37 cellular contexts compared by ENCODE assay signal in the genomic region with DNA sequence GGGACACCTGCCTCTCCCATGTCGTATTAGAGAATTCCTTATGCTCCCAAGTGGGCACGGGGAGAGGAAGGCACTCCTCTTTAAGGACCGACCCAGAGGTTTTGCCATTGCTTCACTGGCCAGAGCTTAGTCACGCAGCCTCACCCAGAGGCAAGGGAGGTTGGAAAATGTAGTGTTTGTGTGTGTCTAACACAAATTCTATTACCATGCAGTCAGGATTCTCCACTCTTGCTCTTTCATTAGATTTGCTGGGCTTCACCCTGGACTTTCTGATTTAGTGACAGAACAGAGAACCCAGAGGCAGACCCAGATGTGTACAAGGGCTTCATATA. TPM values are rescaled to one million over a fixed set of nuclear protein-coding genes. Genes with fewer than 3 reads are reported as not detected.
DNase-seq lines count a peak whose midpoint lies in the region; ATAC-seq, FAIRE-seq and TF ChIP-seq lines count a peak whose summit lies in the region.
"Had no signal": no experiment of that assay in that cellular context is flagged by ENCODE, and none has a peak within 500 bp of the region (broad histone marks: within the 10 kb centered on the region; RNA-seq: fewer than 3 reads in every experiment).

No MANE protein-coding gene starts in this region.

- BruUV-seq in Calu3 (replicated peaks; lab: Mats Ljungman, UMichigan), result no TSS peak

- ATAC-seq in T-helper 17 cell, result no peak
- ATAC-seq in sciatic nerve, result peak; percentile 16
- ATAC-seq: activated CD8-positive, alpha-beta T cell treated with anti-CD3 and anti-CD28 coated beads for 36 hours; foreskin keratinocyte; naive thymus-derived CD4-positive, alpha-beta T cell; stimulated activated effector memory CD8-positive, alpha-beta T cell treated with anti-CD3 and anti-CD28 coated beads, Interleukin-12 subunit alpha, Interleukin-12 subunit beta, amount 100 ng/mL, for 72 hours had no signal

- H3K9me1 ChIP-seq in keratinocyte (ENCODE audit: control insufficient read depth, extremely low read depth, insufficient read depth, low read length), result no peaks in the 10 kb centered on the region

- no peaks in the 10 kb centered on the region for H3K79me2 ChIP-seq in keratinocyte (ENCODE audit: control insufficient read depth, insufficient read depth, low read length)

- H3K27me3 Mint-ChIP-seq in Calu3 (ENCODE audit: unreplicated experiment) (no peaks in the 10 kb centered on the region), T-helper 17 cell (peaks cover 3% of the 10 kb centered on the region)
- H3K27me3 Mint-ChIP-seq: activated CD8-positive, alpha-beta T cell treated with anti-CD3 and anti-CD28 coated beads for 36 hours; brain had no signal

- intact Hi-C loops in Calu3 (cut with micrococcal nuclease; ENCODE audit: unreplicated experiment) (no loop called here), sciatic nerve (cut with DNase I) (loop anchor here (10.0 kb wide), 2 partner anchors 57 to 237 kb away; partner anchors contain the start of gene PAK4)

- no peak overlapping the region for H3K4me3 Mint-ChIP-seq in Calu3 (ENCODE audit: low read depth, unreplicated experiment)
- no peak overlapping the region for H3K4me3 Mint-ChIP-seq in T-helper 17 cell
- H3K4me3 Mint-ChIP-seq: activated CD8-positive, alpha-beta T cell treated with anti-CD3 and anti-CD28 coated beads for 36 hours; brain; H9; naive thymus-derived CD4-positive, alpha-beta T cell; stimulated activated effector memory CD8-positive, alpha-beta T cell treated with anti-CD3 and anti-CD28 coated beads, Interleukin-12 subunit alpha, Interleukin-12 subunit beta, amount 100 ng/mL, for 72 hours; T-helper 2 cell treated with Interferon-gamma antibody and Interleukin-4, amounts not matched to agents 5 μg/mL and 100 μg/mL, for 36 hours had no signal

- H3K27ac Mint-ChIP-seq in Calu3 (ENCODE audit: unreplicated experiment) (peak overlapping the region; percentile 40), T-helper 17 cell (peak overlapping the region; percentile 60)
- H3K27ac Mint-ChIP-seq: activated CD8-positive, alpha-beta T cell treated with anti-CD3 and anti-CD28 coated beads for 36 hours; naive thymus-derived CD4-positive, alpha-beta T cell; stimulated activated effector memory CD8-positive, alpha-beta T cell treated with anti-CD3 and anti-CD28 coated beads, Interleukin-12 subunit alpha, Interleukin-12 subunit beta, amount 100 ng/mL, for 72 hours; T-helper 2 cell treated with Interferon-gamma antibody and Interleukin-4, amounts not matched to agents 5 μg/mL and 100 μg/mL, for 36 hours had no signal

- H2AFZ ChIP-seq in keratinocyte (ENCODE audit: control insufficient read depth, low read length), result no peak overlapping the region

- peaks cover 0 to 14% of the 10 kb centered on the region in 2 experiments for H3K36me3 ChIP-seq in keratinocyte (ENCODE audit: control insufficient read depth in 2 of 2, extremely low read depth in 1 of 2, insufficient read depth in 2 of 2, low read length in 2 of 2)

- H3K9ac ChIP-seq in keratinocyte (ENCODE audit: control insufficient read depth, extremely low read depth, insufficient read depth, low read length), result no peak overlapping the region

- no peak overlapping the region for H3K4me3 ChIP-seq in keratinocyte (ENCODE audit: control insufficient read depth in 2 of 3, extremely low read depth in 1 of 3, insufficient read depth in 2 of 3, low read depth in 1 of 3, low read length in 3 of 3)
- H3K4me3 ChIP-seq: Peyer's patch had no signal

- dilution Hi-C loops in keratinocyte (cut with MboI; ENCODE audit: extremely low pct_ligation_motif_present, low sequenced_read_pairs), result no loop called here

- H3K36me3 Mint-ChIP-seq in Calu3 (ENCODE audit: insufficient read depth, unreplicated experiment) (peaks cover 64% of the 10 kb centered on the region), T-helper 17 cell (ENCODE audit: low read depth) (no peaks in the 10 kb centered on the region)

- CTCF ChIA-PET in Calu3 (lab: Charles Lee), result no interaction called here

- TF ChIP-seq CTCF in Calu3 (IDR thresholded peaks at IDR 0.05; ENCODE audit: unreplicated experiment), result no peak
- TF ChIP-seq CTCF in keratinocyte (optimal IDR thresholded peaks at IDR 0.05 in 1 of 3, IDR thresholded peaks at IDR 0.05 in 1 of 3, conservative IDR thresholded peaks at IDR 0.05 in 1 of 3; ENCODE audit: extremely low read depth in 1 of 3, insufficient read depth in 2 of 3, low read length in 3 of 3), result no peak

- H4K20me1 ChIP-seq in keratinocyte (ENCODE audit: control insufficient read depth, extremely low read depth, insufficient read depth, low read length), result no peaks in the 10 kb centered on the region

- no peak for DNase-seq in Calu3
- no peak for DNase-seq in T-helper 17 cell
- no peak for DNase-seq in keratinocyte (ENCODE audit: low read depth, low spot score)
- DNase-seq in sciatic nerve (ENCODE audit: low spot score), result no peak
- no peak for DNase-seq in NCI-H1105 (lab: John Stamatoyannopoulos, UW)
- no peak for DNase-seq in NCI-H748 (lab: John Stamatoyannopoulos, UW; ENCODE audit: unreplicated experiment)
- no peak for DNase-seq in HuH-7 (ENCODE audit: low spot score)
- DNase-seq: activated CD4-positive, alpha-beta T cell treated with anti-CD3 and anti-CD28 coated beads for 1 hour; activated CD8-positive, alpha-beta memory T cell treated with anti-CD3 and anti-CD28 coated beads, Interleukin-2, amount 50 U/mL, for 48 hours; activated CD8-positive, alpha-beta T cell treated with anti-CD3 and anti-CD28 coated beads for 36 hours; activated naive CD4-positive, alpha-beta T cell treated with anti-CD3 and anti-CD28 coated beads, Interleukin-2, amount 50 U/mL, for 16 hours; amniotic stem cell; DND-41; effector CD4-positive, alpha-beta T cell; foreskin keratinocyte; GF-D8; H9; head of caudate nucleus; Karpas-422; naive thymus-derived CD4-positive, alpha-beta T cell; NCI-H1436; NCI-H2081; NCI-H2227 treated with DMSO at 0.1 percent for 48 hours; NCI-H69; occipital lobe; Peyer's patch; SIG-M5 had no signal

- no peak overlapping the region for H3K4me2 ChIP-seq in keratinocyte (ENCODE audit: control insufficient read depth, extremely low read depth, insufficient read depth, low read depth, low read length)

- H3K9me3 ChIP-seq in T-helper 17 cell (ENCODE audit: control insufficient read depth, low read length, poor library complexity, severe bottlenecking) (no peaks in the 10 kb centered on the region), keratinocyte (ENCODE audit: control insufficient read depth, low read depth, low read length) (no peaks in the 10 kb centered on the region)
- H3K9me3 ChIP-seq: Peyer's patch had no signal

- H3K27me3 ChIP-seq in keratinocyte (ENCODE audit: control insufficient read depth, extremely low read depth, insufficient read depth, low read length), result no peaks in the 10 kb centered on the region
- H3K27me3 ChIP-seq: foreskin keratinocyte, Peyer's patch had no signal

- FAIRE-seq in keratinocyte (lab: Jason Lieb, UNC), result peak; percentile 46
- FAIRE-seq: islet of Langerhans, urothelium cell line had no signal

- no peaks in the 10 kb centered on the region for H3K9me3 Mint-ChIP-seq in Calu3 (ENCODE audit: low read depth, unreplicated experiment)
- H3K9me3 Mint-ChIP-seq: activated CD8-positive, alpha-beta T cell treated with anti-CD3 and anti-CD28 coated beads for 36 hours; brain; H9; naive thymus-derived CD4-positive, alpha-beta T cell; stimulated activated effector memory CD8-positive, alpha-beta T cell treated with anti-CD3 and anti-CD28 coated beads, Interleukin-12 subunit alpha, Interleukin-12 subunit beta, amount 100 ng/mL, for 72 hours; T-helper 2 cell treated with Interferon-gamma antibody and Interleukin-4, amounts not matched to agents 5 μg/mL and 100 μg/mL, for 36 hours had no signal

- H3K4me1 Mint-ChIP-seq in Calu3 (ENCODE audit: low read depth, unreplicated experiment), result no peaks in the 10 kb centered on the region
- H3K4me1 Mint-ChIP-seq in T-helper 17 cell, result peaks cover 3% of the 10 kb centered on the region
- H3K4me1 Mint-ChIP-seq: brain; stimulated activated effector memory CD8-positive, alpha-beta T cell treated with anti-CD3 and anti-CD28 coated beads, Interleukin-12 subunit alpha, Interleukin-12 subunit beta, amount 100 ng/mL, for 72 hours had no signal

- no peaks in the 10 kb centered on the region for H3K4me1 ChIP-seq in keratinocyte (ENCODE audit: control insufficient read depth, extremely low read depth, insufficient read depth, low read length)
- H3K4me1 ChIP-seq: foreskin keratinocyte, Peyer's patch had no signal

- H3K27ac ChIP-seq in keratinocyte (ENCODE audit: control insufficient read depth, insufficient read depth, low read length), result no peak overlapping the region
- H3K27ac ChIP-seq: C4-2B, foreskin keratinocyte, Peyer's patch had no signal

RNA-seq across cellular contexts. Expression of gene NCCRP1, which starts 14.6 kb away (rescaled TPM):
- total RNA-seq in Calu3 (2022) (2.0 and 2.1 TPM in 2 replicates), T-helper 17 cell (not detected), sciatic nerve (not detected)
- polyA plus RNA-seq in keratinocyte, result 2.3 to 6.0 TPM (median 2.8 TPM) in 3 replicates
- polyA plus RNA-seq in keratinocyte (2011; ENCODE audit: low read depth), result 45.2 TPM
- 3.4 and 7.5 TPM in 2 replicates for polyA plus RNA-seq in keratinocyte (2011; cell fraction: cytosol; rRNA removed)
- 5.6 and 8.5 TPM in 2 replicates for polyA plus RNA-seq in keratinocyte (2011; cell fraction: nucleus; rRNA removed)
- polyA plus RNA-seq in keratinocyte (2012; ENCODE audit: low replicate concordance), result 3.4 and 134 TPM in 2 replicates
- 3.1 to 9.1 TPM (median 3.8 TPM) in 3 replicates for polyA minus RNA-seq in keratinocyte
- 4.6 TPM for polyA minus RNA-seq in keratinocyte (2011; cell fraction: cytosol; rRNA and poly(A)+ RNA removed)
- polyA minus RNA-seq in keratinocyte (2011; cell fraction: nucleus; rRNA and poly(A)+ RNA removed), result 3.6 and 5.6 TPM in 2 replicates
- total RNA-seq: activated CD8-positive, alpha-beta T cell treated with anti-CD3 and anti-CD28 coated beads for 36 hours; liver; naive thymus-derived CD4-positive, alpha-beta T cell; occipital lobe; skeletal muscle tissue; subcutaneous adipose tissue had no signal
- polyA plus RNA-seq: liver; naive thymus-derived CD4-positive, alpha-beta T cell had no signal

RNA-seq across cellular contexts. Expression of gene SYCN, which starts 21.9 kb away (rescaled TPM):
- total RNA-seq in Calu3 (2022) (not detected in 2 replicates), T-helper 17 cell (not detected), sciatic nerve (not detected)
- polyA plus RNA-seq in keratinocyte, result not detected in 3 replicates
- polyA plus RNA-seq in keratinocyte (2011; ENCODE audit: low read depth), result not detected
- not detected in 2 replicates for polyA plus RNA-seq in keratinocyte (2011; cell fraction: cytosol; rRNA removed)
- not detected in 2 replicates for polyA plus RNA-seq in keratinocyte (2011; cell fraction: nucleus; rRNA removed)
- 0.61 TPM in 1 of 2 replicates, not detected in the other for polyA plus RNA-seq in keratinocyte (2012; ENCODE audit: low replicate concordance)
- polyA minus RNA-seq in keratinocyte, result not detected in 3 replicates
- not detected for polyA minus RNA-seq in keratinocyte (2011; cell fraction: cytosol; rRNA and poly(A)+ RNA removed)
- polyA minus RNA-seq in keratinocyte (2011; cell fraction: nucleus; rRNA and poly(A)+ RNA removed), result not detected in 2 replicates
- total RNA-seq: activated CD8-positive, alpha-beta T cell treated with anti-CD3 and anti-CD28 coated beads for 36 hours; epithelial cell of proximal tubule; foreskin keratinocyte; H9; liver; naive thymus-derived CD4-positive, alpha-beta T cell; occipital lobe; Peyer's patch; skeletal muscle tissue; subcutaneous adipose tissue had no signal
- polyA plus RNA-seq: foreskin keratinocyte; liver; naive thymus-derived CD4-positive, alpha-beta T cell had no signal

RNA-seq across cellular contexts. Expression of gene PAK4, which starts 56.6 kb away (rescaled TPM):
- 75.7 and 89.2 TPM in 2 replicates for total RNA-seq in Calu3 (2022)
- total RNA-seq in T-helper 17 cell, result 1 to 10 TPM; 9.6 to 9.7 TPM
- polyA plus RNA-seq in keratinocyte, result 9.8 to 17.4 TPM (median 11.2 TPM) in 3 replicates
- polyA plus RNA-seq in keratinocyte (2011; ENCODE audit: low read depth), result 6.2 TPM
- 11.7 and 28.7 TPM in 2 replicates for polyA plus RNA-seq in keratinocyte (2011; cell fraction: cytosol; rRNA removed)
- polyA plus RNA-seq in keratinocyte (2011; cell fraction: nucleus; rRNA removed), result 13.9 and 23.4 TPM in 2 replicates
- polyA plus RNA-seq in keratinocyte (2012; ENCODE audit: low replicate concordance), result 16.8 and 24.1 TPM in 2 replicates
- polyA minus RNA-seq in keratinocyte, result 14.1 to 49.3 TPM (median 15.5 TPM) in 3 replicates
- 48.3 TPM for polyA minus RNA-seq in keratinocyte (2011; cell fraction: cytosol; rRNA and poly(A)+ RNA removed)
- polyA minus RNA-seq in keratinocyte (2011; cell fraction: nucleus; rRNA and poly(A)+ RNA removed), result 15.3 and 16.8 TPM in 2 replicates
- 43.5 TPM for total RNA-seq in sciatic nerve
